ENCODE assay signal across 32 cellular contexts in the genomic region with DNA sequence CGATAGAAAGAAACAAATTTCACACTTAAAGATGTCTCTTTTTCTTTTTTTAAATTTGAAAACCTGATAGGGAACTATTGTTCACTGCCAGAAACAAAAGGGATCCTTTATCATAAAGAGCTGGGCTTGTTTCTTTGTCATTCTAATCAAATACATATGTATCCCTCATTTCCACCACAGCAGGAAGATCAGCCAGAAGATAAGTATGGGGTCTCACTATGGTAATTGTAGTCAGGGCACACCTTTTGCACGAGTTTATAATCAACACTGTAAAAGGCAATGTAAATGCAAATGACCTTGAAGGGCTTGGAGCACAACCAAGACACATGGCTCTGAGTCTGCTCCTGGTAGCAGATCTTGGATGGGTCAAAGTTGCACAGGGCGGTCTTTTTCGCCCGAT.
"Had no signal": no experiment of that assay in that cellular context is flagged by ENCODE, and none has a peak within 500 bp of the region (broad histone marks: within the 10 kb centered on the region; RNA-seq: fewer than 3 reads in every experiment).

No MANE protein-coding gene starts in this region.

- H3K4me3 Mint-ChIP-seq: activated CD4-positive, alpha-beta memory T cell treated with anti-CD3 and anti-CD28 coated beads for 36 hours; activated naive CD4-positive, alpha-beta T cell treated with anti-CD3 and anti-CD28 coated beads, Interleukin-2, amount 10 ng/mL, durations not matched to agents 7 days and 5 days; activated naive CD8-positive, alpha-beta T cell; activated naive CD8-positive, alpha-beta T cell treated with anti-CD3 and anti-CD28 coated beads, Interleukin-2, amount 50 U/mL, for 24 hours; brain had no signal

- H3K27me3 Mint-ChIP-seq: activated naive CD8-positive, alpha-beta T cell; brain had no signal

- H2AFZ ChIP-seq: PC-9 had no signal

- H3K27ac Mint-ChIP-seq: activated CD4-positive, alpha-beta memory T cell treated with anti-CD3 and anti-CD28 coated beads for 36 hours; activated naive CD4-positive, alpha-beta T cell treated with anti-CD3 and anti-CD28 coated beads, Interleukin-2, amount 10 ng/mL, durations not matched to agents 7 days and 5 days; activated naive CD8-positive, alpha-beta T cell; activated naive CD8-positive, alpha-beta T cell treated with anti-CD3 and anti-CD28 coated beads, Interleukin-2, amount 50 U/mL, for 24 hours; brain had no signal

- H3K4me2 ChIP-seq: PC-9 had no signal

- H3K27ac ChIP-seq: PC-9, RWPE1 had no signal

- DNase-seq: activated CD4-positive, alpha-beta memory T cell treated with anti-CD3 and anti-CD28 coated beads for 36 hours; activated CD4-positive, alpha-beta T cell treated with anti-CD3 and anti-CD28 coated beads for 4 hours; activated CD4-positive, alpha-beta T cell treated with anti-CD3 and anti-CD28 coated beads, Interleukin-2, amount 50 U/mL, for 1 hour; activated CD8-positive, alpha-beta memory T cell treated with anti-CD3 and anti-CD28 coated beads, Interleukin-2, amount 50 U/mL, for 4 hours; activated effector memory CD4-positive, alpha-beta T cell treated with Interleukin-2 at 50 U/mL for 16 hours; activated naive CD4-positive, alpha-beta T cell treated with anti-CD3 and anti-CD28 coated beads, Interleukin-2, amount 10 ng/mL, durations not matched to agents 7 days and 5 days; activated naive CD8-positive, alpha-beta T cell treated with anti-CD3 and anti-CD28 coated beads, Interleukin-2, amount 50 U/mL, for 24 hours; activated T-cell treated with anti-CD3 and anti-CD28 coated beads for 4 hours; activated T-cell treated with anti-CD3 and anti-CD28 coated beads, Interleukin-2, amount 50 U/mL, for 48 hours; anterior cingulate cortex; caudate nucleus; cerebellar nuclear complex; NCI-H1105; NCI-H1417 treated with DMSO at 0.1 percent for 48 hours; NCI-H187 treated with DMSO at 0.1 percent for 48 hours; NCI-H2081; NCI-H2171 treated with DMSO at 0.1 percent for 48 hours; NCI-H2227 treated with DMSO at 0.1 percent for 48 hours; NCI-H446; NCI-H510A treated with DMSO at 0.1 percent for 48 hours; NCI-H526 treated with DMSO at 0.1 percent for 48 hours; NCI-H774; PC-9; SIG-M5; T1000 had no signal

- FAIRE-seq: bronchial epithelial cell, RCC 7860 had no signal

- H3K4me3 ChIP-seq: PC-9 had no signal

- ATAC-seq: activated CD4-positive, CD25-positive, alpha-beta regulatory T cell treated with anti-CD3 and anti-CD28 coated beads, Interleukin-2, amount 50 U/mL, for 24 hours; activated naive CD8-positive, alpha-beta T cell treated with anti-CD3 and anti-CD28 coated beads, Interleukin-2, amount 50 U/mL, for 24 hours; Right ventricle myocardium inferior had no signal

- H3K9me3 Mint-ChIP-seq: activated CD4-positive, alpha-beta memory T cell treated with anti-CD3 and anti-CD28 coated beads for 36 hours; activated naive CD4-positive, alpha-beta T cell treated with anti-CD3 and anti-CD28 coated beads, Interleukin-2, amount 10 ng/mL, durations not matched to agents 7 days and 5 days; activated naive CD8-positive, alpha-beta T cell treated with anti-CD3 and anti-CD28 coated beads, Interleukin-2, amount 50 U/mL, for 24 hours; brain had no signal

- H3K36me3 Mint-ChIP-seq: activated CD4-positive, alpha-beta memory T cell treated with anti-CD3 and anti-CD28 coated beads for 36 hours; activated naive CD4-positive, alpha-beta T cell treated with anti-CD3 and anti-CD28 coated beads, Interleukin-2, amount 10 ng/mL, durations not matched to agents 7 days and 5 days; activated naive CD8-positive, alpha-beta T cell; brain had no signal

- H3K4me1 Mint-ChIP-seq: activated naive CD4-positive, alpha-beta T cell treated with anti-CD3 and anti-CD28 coated beads, Interleukin-2, amount 10 ng/mL, durations not matched to agents 7 days and 5 days; activated naive CD8-positive, alpha-beta T cell treated with anti-CD3 and anti-CD28 coated beads, Interleukin-2, amount 50 U/mL, for 24 hours; brain had no signal
